ENCODE assay signal across 22 cellular contexts in genomic region chr12:60066655-60067054, GRCh38.
DNase-seq lines count a peak whose midpoint lies in the region; ATAC-seq, FAIRE-seq and TF ChIP-seq lines count a peak whose summit lies in the region.
"Had no signal": no experiment of that assay in that cellular context is flagged by ENCODE, and none has a peak within 500 bp of the region (broad histone marks: within the 10 kb centered on the region; RNA-seq: fewer than 3 reads in every experiment).

No MANE protein-coding gene starts in this region.

- H3K79me2 ChIP-seq in GM23338 (replicated peaks; ENCODE audit: insufficient read depth) (no peaks in the 10 kb centered on the region), H1 (ENCODE audit: control insufficient read depth in 1 of 2, insufficient read depth in 2 of 2, low read length in 2 of 2) (no peaks in the 10 kb centered on the region)

- no peaks in the 10 kb centered on the region for H3K36me3 ChIP-seq in GM23338 (ENCODE audit: insufficient read depth)
- no peaks in the 10 kb centered on the region for H3K36me3 ChIP-seq in H1 (ENCODE audit: control insufficient read depth in 2 of 4, insufficient read depth in 4 of 4, low read length in 3 of 4)
- H3K36me3 ChIP-seq: BLaER1 treated with 17β-estradiol and CSF1 and Interleukin-3, amounts not matched to agents 10 nM and 100 nM had no signal

- H3K4me1 ChIP-seq in GM23338 (ENCODE audit: insufficient read depth): no peaks in the 10 kb centered on the region
- H3K4me1 ChIP-seq in H1 (replicated peaks in 1 of 4; ENCODE audit: control insufficient read depth in 3 of 4, insufficient read depth in 4 of 4, low read length in 3 of 4): no peaks in the 10 kb centered on the region
- H3K4me1 ChIP-seq: A549; BLaER1 treated with 17β-estradiol and CSF1 and Interleukin-3, amounts not matched to agents 10 nM and 100 nM; Caco-2 had no signal

- no peak overlapping the region for H3K14ac ChIP-seq in H1 (ENCODE audit: insufficient read length)

- no peaks in the 10 kb centered on the region for H3F3A ChIP-seq in GM23338 (replicated peaks; ENCODE audit: low read depth)

- H3K79me1 ChIP-seq in H1 (ENCODE audit: low read depth, low read length): no peaks in the 10 kb centered on the region

- H3K27me3 ChIP-seq in GM23338 (ENCODE audit: insufficient read depth) (no peaks in the 10 kb centered on the region), H1 (replicated peaks in 1 of 4; ENCODE audit: control insufficient read depth in 3 of 4, extremely low read depth in 1 of 4, insufficient read depth in 3 of 4, low read length in 3 of 4) (no peaks in the 10 kb centered on the region)
- H3K27me3 ChIP-seq: BLaER1 treated with 17β-estradiol and CSF1 and Interleukin-3, amounts not matched to agents 10 nM and 100 nM had no signal

- H3K36me3 Mint-ChIP-seq in GM23338 (ENCODE audit: low read depth): no peaks in the 10 kb centered on the region
- no peaks in the 10 kb centered on the region for H3K36me3 Mint-ChIP-seq in WTC11
- H3K36me3 Mint-ChIP-seq: CD8-positive, alpha-beta T cell had no signal

- no peak for FAIRE-seq in H1 (lab: Jason Lieb, UNC)
- FAIRE-seq: A549, D721Med, G401.6, GM12891, GM19239 had no signal

- no peaks in the 10 kb centered on the region for H3K9me3 Mint-ChIP-seq in GM23338
- no peaks in the 10 kb centered on the region for H3K9me3 Mint-ChIP-seq in WTC11
- H3K9me3 Mint-ChIP-seq: CD4-positive, alpha-beta T cell had no signal

- TF ChIP-seq CTCF in GM23338 (conservative IDR thresholded peaks at IDR 0.05; ENCODE audit: low read depth in 2 of 2): no peak
- TF ChIP-seq CTCF in WTC11 (IDR thresholded peaks at IDR 0.05): no peak
- no peak for TF ChIP-seq CTCF in H1 (IDR thresholded peaks at IDR 0.05; ENCODE audit: control extremely low read depth in 1 of 3, insufficient read depth in 1 of 3, low read depth in 1 of 3, low read length in 3 of 3)

- DNase-seq in GM23338 (ENCODE audit: low spot score) (no peak), WTC11 (ENCODE audit: low spot score) (no peak), H1 (ENCODE audit: low read depth in 1 of 2, low spot score in 2 of 2) (no peak), RPMI8226 (no peak), Right ventricle myocardium inferior (ENCODE audit: missing footprints) (no peak)
- DNase-seq: AML-193; Caco-2; Calu3; CD4-positive, alpha-beta T cell; CD8-positive, alpha-beta T cell; DMS79 treated with DMSO at 0.1 percent for 48 hours; GF-D8 had no signal

- 95% methylated on average over 1 of the region's 1 CpG; no CpG with 5 or more reads in 1 of the 2 experiments for whole genome bisulfite sequencing in H1 (ENCODE audit: extremely low coverage in 1 of 2, insufficient coverage in 1 of 2, insufficient read length in 1 of 2, insufficient replicate concordance in 2 of 2, low coverage in 1 of 2, low lambda C conversion rate in 2 of 2, missing lambda C conversion rate in 1 of 2), 2 experiments

- POLR2A ChIA-PET in WTC11 (lab: Charles Lee) (interaction anchor here (0.5 kb wide), 1 partner anchor 18 kb away, joined by 12 read pairs; no protein-coding TSS in a partner anchor), H1 (lab: Charles Lee; ENCODE audit: partially characterized antibody) (no interaction called here)

- no peak overlapping the region for H3K4me2 ChIP-seq in GM23338
- no peak overlapping the region for H3K4me2 ChIP-seq in H1 (ENCODE audit: insufficient read depth in 1 of 2, low read depth in 2 of 2, low read length in 2 of 2)
- H3K4me2 ChIP-seq: A549; BLaER1 treated with 17β-estradiol and CSF1 and Interleukin-3, amounts not matched to agents 10 nM and 100 nM had no signal

- no peak overlapping the region for H3K4me3 ChIP-seq in GM23338
- no peak overlapping the region for H3K4me3 ChIP-seq in H1 (ENCODE audit: extremely low read depth in 1 of 4, insufficient read depth in 2 of 4, low read depth in 3 of 4, low read length in 4 of 4)
- H3K4me3 ChIP-seq: A549; BLaER1 treated with 17β-estradiol and CSF1 and Interleukin-3, amounts not matched to agents 10 nM and 100 nM had no signal

- no peak overlapping the region for H2BK12ac ChIP-seq in H1 (ENCODE audit: low read depth, low read length)

- H3K27ac Mint-ChIP-seq in GM23338 (no peak overlapping the region), WTC11 (no peak overlapping the region)
- H3K27ac Mint-ChIP-seq: B cell; CD4-positive, alpha-beta T cell; CD8-positive, alpha-beta T cell had no signal

- H2AFZ ChIP-seq in GM23338 (no peak overlapping the region), H1 (ENCODE audit: low read length) (0 out of 2 replicates have a peak overlapping the region, but pooled peaks have one; percentile 11)

- TF ChIP-seq POLR2A in H1 (IDR thresholded peaks at IDR 0.05; ENCODE audit: control extremely low read depth in 1 of 2, low read depth in 2 of 2, low read length in 2 of 2): no peak

- H3K27me3 Mint-ChIP-seq in GM23338 (ENCODE audit: insufficient read depth, low read depth, poor library complexity) (peaks cover 1% of the 10 kb centered on the region), WTC11 (ENCODE audit: low read depth) (no peaks in the 10 kb centered on the region)
- H3K27me3 Mint-ChIP-seq: B cell; CD4-positive, alpha-beta T cell had no signal

- H4K91ac ChIP-seq in H1 (replicated peaks; ENCODE audit: insufficient read length, low read length): no peak overlapping the region

- H3K4me3 Mint-ChIP-seq in GM23338 (no peak overlapping the region), WTC11 (no peak overlapping the region)
- H3K4me3 Mint-ChIP-seq: B cell; CD4-positive, alpha-beta T cell; CD8-positive, alpha-beta T cell had no signal

- H4K8ac ChIP-seq in H1 (ENCODE audit: extremely low read depth, insufficient read depth, low read length): no peak overlapping the region

- H3K23ac ChIP-seq in H1 (ENCODE audit: insufficient read length): no peak overlapping the region

- H3K27ac ChIP-seq in GM23338 (ENCODE audit: low read depth) (no peak overlapping the region), H1 (ENCODE audit: low read depth, low read length) (no peak overlapping the region)
- H3K27ac ChIP-seq: 22Rv1; A549; BLaER1 treated with 17β-estradiol and CSF1 and Interleukin-3, amounts not matched to agents 10 nM and 100 nM; C4-2B had no signal

- no peak overlapping the region for H2BK15ac ChIP-seq in H1 (ENCODE audit: low read length)

- TF ChIP-seq RAD21 in H1 (IDR thresholded peaks at IDR 0.05 in 1 of 2, conservative IDR thresholded peaks at IDR 0.05 in 1 of 2; ENCODE audit: low read depth in 2 of 2, low read length in 2 of 2): no peak; a peak in 1 of 4 replicates

- H3K9me3 ChIP-seq in H1 (ENCODE audit: insufficient read depth in 2 of 2, low read depth in 1 of 2, low read length in 1 of 2): no peaks in the 10 kb centered on the region
- H3K9me3 ChIP-seq: A549; BLaER1 treated with 17β-estradiol and CSF1 and Interleukin-3, amounts not matched to agents 10 nM and 100 nM; Caco-2 had no signal

- no peak overlapping the region for H3K18ac ChIP-seq in H1 (ENCODE audit: extremely low read depth, low read length)

- H4K5ac ChIP-seq in H1 (ENCODE audit: insufficient read length, low read depth, low read length): no peak overlapping the region

- no peak overlapping the region for H3K9ac ChIP-seq in H1 (replicated peaks in 1 of 4; ENCODE audit: extremely low read depth in 1 of 4, low read depth in 3 of 4, low read length in 3 of 4)
- H3K9ac ChIP-seq: BLaER1 treated with 17β-estradiol and CSF1 and Interleukin-3, amounts not matched to agents 10 nM and 100 nM had no signal

- H2BK120ac ChIP-seq in H1 (replicated peaks; ENCODE audit: low read depth, low read length): no peak overlapping the region

- no peak overlapping the region for H3K4ac ChIP-seq in H1 (replicated peaks; ENCODE audit: insufficient read length, low read depth, low read length)

- H2AK5ac ChIP-seq in H1 (ENCODE audit: low read depth, low read length): no peak overlapping the region

- H2BK20ac ChIP-seq in H1 (ENCODE audit: low read length): no peak overlapping the region

- H3K4me1 Mint-ChIP-seq in GM23338 (no peaks in the 10 kb centered on the region), WTC11 (no peaks in the 10 kb centered on the region)
- H3K4me1 Mint-ChIP-seq: B cell had no signal

- H4K20me1 ChIP-seq in GM23338 (replicated peaks; ENCODE audit: insufficient read depth) (no peaks in the 10 kb centered on the region), H1 (replicated peaks in 1 of 2; ENCODE audit: control insufficient read depth in 1 of 2, insufficient read depth in 2 of 2, low read length in 2 of 2) (no peaks in the 10 kb centered on the region)
- H4K20me1 ChIP-seq: BLaER1 treated with 17β-estradiol and CSF1 and Interleukin-3, amounts not matched to agents 10 nM and 100 nM had no signal

- no peaks in the 10 kb centered on the region for H3K9me2 ChIP-seq in GM23338 (ENCODE audit: insufficient read depth)

- no peak for TF ChIP-seq EP300 in H1 (IDR thresholded peaks at IDR 0.05; ENCODE audit: borderline replicate concordance in 1 of 2, low read depth in 2 of 2, low read length in 2 of 2)

- no peaks in the 10 kb centered on the region for H3K23me2 ChIP-seq in H1 (ENCODE audit: low read depth, low read length)

- ATAC-seq in GM23338 (peak; percentile 57; the same call in 2 of the 3 replicates), WTC11 (peak; percentile 60), HG02885 (IDR thresholded peaks at IDR 0.05; ENCODE audit: poor library complexity, unreplicated experiment) (no peak), Right ventricle myocardium inferior (no peak)
- ATAC-seq: A549; CD8-positive, alpha-beta T cell had no signal

- intact Hi-C loops in Right ventricle myocardium inferior (cut with DNase I): no loop called here

- no peak overlapping the region for H3K56ac ChIP-seq in H1 (replicated peaks; ENCODE audit: insufficient read length, low read depth, low read length)

- H2BK5ac ChIP-seq in H1 (ENCODE audit: low read depth, low read length): no peak overlapping the region

- CTCF ChIA-PET in WTC11 (lab: Charles Lee) (no interaction called here), H1 (lab: Charles Lee; ENCODE audit: partially characterized antibody) (interaction anchor here (1.0 kb wide), 1 partner anchor 187 kb away, joined by 3 read pairs; no protein-coding TSS in a partner anchor)

TF ChIP-seq in GM23338, 12 proteins besides CTCF, POLR2A, EP300 and RAD21 (continues in another document):
- TF ChIP-seq EZH2phosphoT487 (IDR thresholded peaks at IDR 0.05; ENCODE audit: unreplicated experiment) (no peak), ZNF114 (CRISPR knock-in tag; IDR thresholded peaks at IDR 0.05) (no peak), ZNF331 (CRISPR knock-in tag; IDR thresholded peaks at IDR 0.05; ENCODE audit: low read depth) (no peak), NANOG (IDR thresholded peaks at IDR 0.05; ENCODE audit: borderline replicate concordance) (no peak)

TF ChIP-seq in WTC11, 78 proteins besides CTCF, POLR2A, EP300 and RAD21 (continues in another document):
- no peak for TF ChIP-seq SP1 (CRISPR knock-in tag; conservative IDR thresholded peaks at IDR 0.05)

TF ChIP-seq in H1, 55 proteins besides CTCF, POLR2A, EP300 and RAD21 (continues in another document):
- no peak for TF ChIP-seq CHD2 (IDR thresholded peaks at IDR 0.05; ENCODE audit: low read length)
- TF ChIP-seq USF2 (IDR thresholded peaks at IDR 0.05; ENCODE audit: low read length): no peak

Comparison
In these comparisons a context has a peak if more than half of its experiments do, and no peak if none do; other contexts are left out.
1. ATAC-seq: peak in GM23338 (single experiment) and WTC11 (single experiment); none in HG02885 (single experiment) and Right ventricle myocardium inferior (single experiment).